1 cellular context compared by ENCODE assay signal in genomic region chr4:77156912-77157858, GRCh38.
TF ChIP-seq lines count a peak whose summit lies in the region.

A gene with protein sequence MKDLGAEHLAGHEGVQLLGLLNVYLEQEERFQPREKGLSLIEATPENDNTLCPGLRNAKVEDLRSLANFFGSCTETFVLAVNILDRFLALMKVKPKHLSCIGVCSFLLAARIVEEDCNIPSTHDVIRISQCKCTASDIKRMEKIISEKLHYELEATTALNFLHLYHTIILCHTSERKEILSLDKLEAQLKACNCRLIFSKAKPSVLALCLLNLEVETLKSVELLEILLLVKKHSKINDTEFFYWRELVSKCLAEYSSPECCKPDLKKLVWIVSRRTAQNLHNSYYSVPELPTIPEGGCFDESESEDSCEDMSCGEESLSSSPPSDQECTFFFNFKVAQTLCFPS (plus strand): TSS chr4:77157207. CDS start chr4:77158533, 1,326 bp downstream.

TF ChIP-seq in HepG2, 621 proteins besides CTCF, POLR2A, EP300 and RAD21 (continued from another document and continues in another):
- TF ChIP-seq ZNF580 (CRISPR knock-in tag; IDR thresholded peaks at IDR 0.05; ENCODE audit: borderline replicate concordance, low read depth) (no peak; the same call in 1 of the 2 replicates), ZNF513 (CRISPR knock-in tag; conservative IDR thresholded peaks at IDR 0.05) (no peak), ZBTB8A (CRISPR knock-in tag; IDR thresholded peaks at IDR 0.05; ENCODE audit: borderline replicate concordance, low read depth) (no peak; the same call in 1 of the 2 replicates), MIER2 (CRISPR knock-in tag; IDR thresholded peaks at IDR 0.05) (no peak), SSRP1 (CRISPR knock-in tag; IDR thresholded peaks at IDR 0.05) (no peak), NKX3-1 (CRISPR knock-in tag; IDR thresholded peaks at IDR 0.05) (no peak), SRSF9 (IDR thresholded peaks at IDR 0.05; ENCODE audit: borderline replicate concordance, insufficient read depth, low read depth, low read length, poor library complexity, severe bottlenecking) (no peak), AHDC1 (CRISPR knock-in tag; IDR thresholded peaks at IDR 0.05; ENCODE audit: borderline replicate concordance) (no peak; the same call in 1 of the 2 replicates), HDAC6 (IDR thresholded peaks at IDR 0.05; ENCODE audit: low read depth, low read length) (no peak), CC2D1A (CRISPR knock-in tag; IDR thresholded peaks at IDR 0.05) (peak; percentile 84; the same call in 1 of the 2 replicates), ZKSCAN1 (IDR thresholded peaks at IDR 0.05; ENCODE audit: low read length) (0 out of 2 replicates have a peak, but pooled peaks have one; percentile 26), KDM5A (IDR thresholded peaks at IDR 0.05; ENCODE audit: borderline replicate concordance, low read length) (peak; percentile 96), POLR2AphosphoS2 (IDR thresholded peaks at IDR 0.05; ENCODE audit: low read depth, low read length) (no peak), ELF3 (CRISPR knock-in tag; IDR thresholded peaks at IDR 0.05) (no peak), ETV6 (CRISPR knock-in tag; conservative IDR thresholded peaks at IDR 0.05) (no peak; the same call in 1 of the 2 replicates), MXI1 (IDR thresholded peaks at IDR 0.05; ENCODE audit: borderline replicate concordance, low read depth, low read length) (peak; percentile 48; the same call in 1 of the 3 replicates), ZNF263 (CRISPR knock-in tag; IDR thresholded peaks at IDR 0.05) (no peak), JUN (CRISPR knock-in tag; IDR thresholded peaks at IDR 0.05) (no peak), HMG20B (CRISPR knock-in tag; conservative IDR thresholded peaks at IDR 0.05) (0 out of 2 replicates have a peak, but pooled peaks have one; percentile 18), ZNF432 (CRISPR knock-in tag; IDR thresholded peaks at IDR 0.05; ENCODE audit: borderline replicate concordance) (no peak), FOSL2 (CRISPR knock-in tag; IDR thresholded peaks at IDR 0.05) (no peak), ZNF543 (CRISPR knock-in tag; IDR thresholded peaks at IDR 0.05) (no peak), MLX (CRISPR knock-in tag; IDR thresholded peaks at IDR 0.05) (no peak; the same call in 1 of the 2 replicates), WIZ (CRISPR knock-in tag; IDR thresholded peaks at IDR 0.05) (peak; percentile 63; the same call in 1 of the 2 replicates), CREB3 (CRISPR knock-in tag; IDR thresholded peaks at IDR 0.05) (no peak), SNAI1 (CRISPR knock-in tag; IDR thresholded peaks at IDR 0.05; ENCODE audit: borderline replicate concordance) (no peak), U2AF2 (IDR thresholded peaks at IDR 0.05; ENCODE audit: low read depth, low read length) (peak; percentile 95), PCBP1 (IDR thresholded peaks at IDR 0.05; ENCODE audit: borderline replicate concordance, low read depth, low read length) (peak; percentile 100), ZNF598 (CRISPR knock-in tag; IDR thresholded peaks at IDR 0.05; ENCODE audit: borderline replicate concordance) (no peak), ZNF282 (IDR thresholded peaks at IDR 0.05; ENCODE audit: partially characterized antibody) (no peak), IKZF1 (IDR thresholded peaks at IDR 0.05) (no peak), RNF219 (CRISPR knock-in tag; IDR thresholded peaks at IDR 0.05) (no peak), ZNF709 (CRISPR knock-in tag; IDR thresholded peaks at IDR 0.05) (peak; percentile 60; the same call in 1 of the 2 replicates), TBP (CRISPR knock-in tag; IDR thresholded peaks at IDR 0.05) (no peak)
- TF ChIP-seq, protein P1, sequence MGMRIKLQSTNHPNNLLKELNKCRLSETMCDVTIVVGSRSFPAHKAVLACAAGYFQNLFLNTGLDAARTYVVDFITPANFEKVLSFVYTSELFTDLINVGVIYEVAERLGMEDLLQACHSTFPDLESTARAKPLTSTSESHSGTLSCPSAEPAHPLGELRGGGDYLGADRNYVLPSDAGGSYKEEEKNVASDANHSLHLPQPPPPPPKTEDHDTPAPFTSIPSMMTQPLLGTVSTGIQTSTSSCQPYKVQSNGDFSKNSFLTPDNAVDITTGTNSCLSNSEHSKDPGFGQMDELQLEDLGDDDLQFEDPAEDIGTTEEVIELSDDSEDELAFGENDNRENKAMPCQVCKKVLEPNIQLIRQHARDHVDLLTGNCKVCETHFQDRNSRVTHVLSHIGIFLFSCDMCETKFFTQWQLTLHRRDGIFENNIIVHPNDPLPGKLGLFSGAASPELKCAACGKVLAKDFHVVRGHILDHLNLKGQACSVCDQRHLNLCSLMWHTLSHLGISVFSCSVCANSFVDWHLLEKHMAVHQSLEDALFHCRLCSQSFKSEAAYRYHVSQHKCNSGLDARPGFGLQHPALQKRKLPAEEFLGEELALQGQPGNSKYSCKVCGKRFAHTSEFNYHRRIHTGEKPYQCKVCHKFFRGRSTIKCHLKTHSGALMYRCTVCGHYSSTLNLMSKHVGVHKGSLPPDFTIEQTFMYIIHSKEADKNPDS (CRISPR knock-in tag; IDR thresholded peaks at IDR 0.05) = no peak
- TF ChIP-seq, protein P2, sequence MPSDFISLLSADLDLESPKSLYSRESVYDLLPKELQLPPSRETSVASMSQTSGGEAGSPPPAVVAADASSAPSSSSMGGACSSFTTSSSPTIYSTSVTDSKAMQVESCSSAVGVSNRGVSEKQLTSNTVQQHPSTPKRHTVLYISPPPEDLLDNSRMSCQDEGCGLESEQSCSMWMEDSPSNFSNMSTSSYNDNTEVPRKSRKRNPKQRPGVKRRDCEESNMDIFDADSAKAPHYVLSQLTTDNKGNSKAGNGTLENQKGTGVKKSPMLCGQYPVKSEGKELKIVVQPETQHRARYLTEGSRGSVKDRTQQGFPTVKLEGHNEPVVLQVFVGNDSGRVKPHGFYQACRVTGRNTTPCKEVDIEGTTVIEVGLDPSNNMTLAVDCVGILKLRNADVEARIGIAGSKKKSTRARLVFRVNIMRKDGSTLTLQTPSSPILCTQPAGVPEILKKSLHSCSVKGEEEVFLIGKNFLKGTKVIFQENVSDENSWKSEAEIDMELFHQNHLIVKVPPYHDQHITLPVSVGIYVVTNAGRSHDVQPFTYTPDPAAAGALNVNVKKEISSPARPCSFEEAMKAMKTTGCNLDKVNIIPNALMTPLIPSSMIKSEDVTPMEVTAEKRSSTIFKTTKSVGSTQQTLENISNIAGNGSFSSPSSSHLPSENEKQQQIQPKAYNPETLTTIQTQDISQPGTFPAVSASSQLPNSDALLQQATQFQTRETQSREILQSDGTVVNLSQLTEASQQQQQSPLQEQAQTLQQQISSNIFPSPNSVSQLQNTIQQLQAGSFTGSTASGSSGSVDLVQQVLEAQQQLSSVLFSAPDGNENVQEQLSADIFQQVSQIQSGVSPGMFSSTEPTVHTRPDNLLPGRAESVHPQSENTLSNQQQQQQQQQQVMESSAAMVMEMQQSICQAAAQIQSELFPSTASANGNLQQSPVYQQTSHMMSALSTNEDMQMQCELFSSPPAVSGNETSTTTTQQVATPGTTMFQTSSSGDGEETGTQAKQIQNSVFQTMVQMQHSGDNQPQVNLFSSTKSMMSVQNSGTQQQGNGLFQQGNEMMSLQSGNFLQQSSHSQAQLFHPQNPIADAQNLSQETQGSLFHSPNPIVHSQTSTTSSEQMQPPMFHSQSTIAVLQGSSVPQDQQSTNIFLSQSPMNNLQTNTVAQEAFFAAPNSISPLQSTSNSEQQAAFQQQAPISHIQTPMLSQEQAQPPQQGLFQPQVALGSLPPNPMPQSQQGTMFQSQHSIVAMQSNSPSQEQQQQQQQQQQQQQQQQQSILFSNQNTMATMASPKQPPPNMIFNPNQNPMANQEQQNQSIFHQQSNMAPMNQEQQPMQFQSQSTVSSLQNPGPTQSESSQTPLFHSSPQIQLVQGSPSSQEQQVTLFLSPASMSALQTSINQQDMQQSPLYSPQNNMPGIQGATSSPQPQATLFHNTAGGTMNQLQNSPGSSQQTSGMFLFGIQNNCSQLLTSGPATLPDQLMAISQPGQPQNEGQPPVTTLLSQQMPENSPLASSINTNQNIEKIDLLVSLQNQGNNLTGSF (CRISPR knock-in tag; IDR thresholded peaks at IDR 0.05) = no peak
- TF ChIP-seq, protein P3, sequence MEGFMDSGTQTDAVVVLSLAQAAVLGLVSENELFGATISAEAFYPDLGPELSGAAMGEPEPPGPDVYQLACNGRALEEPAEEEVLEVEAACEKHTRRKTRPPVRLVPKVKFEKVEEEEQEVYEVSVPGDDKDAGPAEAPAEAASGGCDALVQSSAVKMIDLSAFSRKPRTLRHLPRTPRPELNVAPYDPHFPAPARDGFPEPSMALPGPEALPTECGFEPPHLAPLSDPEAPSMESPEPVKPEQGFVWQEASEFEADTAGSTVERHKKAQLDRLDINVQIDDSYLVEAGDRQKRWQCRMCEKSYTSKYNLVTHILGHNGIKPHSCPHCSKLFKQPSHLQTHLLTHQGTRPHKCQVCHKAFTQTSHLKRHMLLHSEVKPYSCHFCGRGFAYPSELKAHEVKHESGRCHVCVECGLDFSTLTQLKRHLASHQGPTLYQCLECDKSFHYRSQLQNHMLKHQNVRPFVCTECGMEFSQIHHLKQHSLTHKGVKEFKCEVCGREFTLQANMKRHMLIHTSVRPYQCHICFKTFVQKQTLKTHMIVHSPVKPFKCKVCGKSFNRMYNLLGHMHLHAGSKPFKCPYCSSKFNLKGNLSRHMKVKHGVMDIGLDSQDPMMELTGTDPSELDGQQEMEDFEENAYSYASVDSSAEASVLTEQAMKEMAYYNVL (CRISPR knock-in tag; IDR thresholded peaks at IDR 0.05; ENCODE audit: borderline replicate concordance) = no peak; the same call in 1 of the 2 replicates
